In genomic region chr21:46150491-46151121, GRCh38 we compare ENCODE assay signal across 18 cellular contexts. TPM values are rescaled to one million over a fixed set of nuclear protein-coding genes. Genes with fewer than 3 reads are reported as not detected.
DNase-seq lines count a peak whose midpoint lies in the region; ATAC-seq and TF ChIP-seq lines count a peak whose summit lies in the region.
"Had no signal": no experiment of that assay in that cellular context is flagged by ENCODE, and none has a peak within 500 bp of the region (broad histone marks: within the 10 kb centered on the region; RNA-seq: fewer than 3 reads in every experiment).

No MANE protein-coding gene starts in this region.

- H3K9me3 ChIP-seq in transverse colon: no peaks in the 10 kb centered on the region
- H3K9me3 ChIP-seq: gastroesophageal sphincter had no signal

- ATAC-seq in activated naive CD8-positive, alpha-beta T cell treated with anti-CD3 and anti-CD28 coated beads, Interleukin-2, amount 10 ng/mL, durations not matched to agents 7 days and 5 days (ENCODE audit: low read depth): no peak
- ATAC-seq: activated T-cell treated with anti-CD3 and anti-CD28 coated beads, Interleukin-2, amount 50 U/mL, for 4 hours; gastroesophageal sphincter had no signal

- H3K4me3 ChIP-seq in dorsolateral prefrontal cortex (peak overlapping the region in 15 of 59 donors; percentile 1 to 56 (median 31)), transverse colon (no peak overlapping the region)
- H3K4me3 ChIP-seq: gastroesophageal sphincter had no signal

- no peaks in the 10 kb centered on the region for H3K4me1 Mint-ChIP-seq in activated naive CD8-positive, alpha-beta T cell treated with anti-CD3 and anti-CD28 coated beads, Interleukin-2, amount 10 ng/mL, durations not matched to agents 7 days and 5 days
- H3K4me1 Mint-ChIP-seq in activated naive CD8-positive, alpha-beta T cell treated with anti-CD3 and anti-CD28 coated beads for 36 hours: peaks cover 3% of the 10 kb centered on the region

- DNase-seq in activated naive CD8-positive, alpha-beta T cell treated with anti-CD3 and anti-CD28 coated beads, Interleukin-2, amount 10 ng/mL, durations not matched to agents 7 days and 5 days: peak; percentile 25
- no peak for DNase-seq in activated naive CD8-positive, alpha-beta T cell treated with anti-CD3 and anti-CD28 coated beads for 36 hours
- DNase-seq in dorsolateral prefrontal cortex (peak in 6 of 10 donors; percentile 29 to 53 (median 47)), mesenteric fat pad (ENCODE audit: low spot score) (peak; percentile 85), transverse colon (peak; percentile 6), foreskin melanocyte (no peak), COR-L47 (lab: John Stamatoyannopoulos, UW) (no peak), SW480 (ENCODE audit: low spot score) (no peak)
- DNase-seq: activated CD4-positive, alpha-beta T cell treated with anti-CD3 and anti-CD28 coated beads for 1 hour; GDM1; IMR-90; NCI-H1048; stimulated activated naive CD4-positive, alpha-beta T cell treated with Interleukin-2 at 50 U/mL for 16 hours had no signal

- TF ChIP-seq EP300 in transverse colon (IDR thresholded peaks at IDR 0.05; ENCODE audit: low read depth): no peak

- H3K27ac ChIP-seq in dorsolateral prefrontal cortex (peak overlapping the region in 30 of 59 donors; percentile 9 to 89 (median 54)), transverse colon (no peak overlapping the region)
- H3K27ac ChIP-seq: gastroesophageal sphincter had no signal

- TF ChIP-seq CTCF in dorsolateral prefrontal cortex (IDR thresholded peaks at IDR 0.05 in 54 of 56, conservative IDR thresholded peaks at IDR 0.05 in 2 of 56; ENCODE audit: low read depth in 1 of 56, partially characterized antibody in 56 of 56) (no peak), transverse colon (IDR thresholded peaks at IDR 0.05) (no peak)

- no peak overlapping the region for H3K27ac Mint-ChIP-seq in activated naive CD8-positive, alpha-beta T cell treated with anti-CD3 and anti-CD28 coated beads, Interleukin-2, amount 10 ng/mL, durations not matched to agents 7 days and 5 days
- no peak overlapping the region for H3K27ac Mint-ChIP-seq in activated naive CD8-positive, alpha-beta T cell treated with anti-CD3 and anti-CD28 coated beads for 36 hours
- H3K27ac Mint-ChIP-seq: mesothelial cell of epicardium had no signal

- no peak for TF ChIP-seq POLR2A in transverse colon (IDR thresholded peaks at IDR 0.05)

- intact Hi-C loops in dorsolateral prefrontal cortex (cut with DNase I) (no loop called here), transverse colon (cut with DNase I; ENCODE audit: low total_unique reads) (no loop called here)

- in situ Hi-C loops in transverse colon (cut with MboI; ENCODE audit: low pct_ligation_motif_present in 1 of 4, low pct_unique_long_range_greater_than_20kb in 1 of 4, low sequenced_read_pairs in 3 of 4): no loop called here

- no peaks in the 10 kb centered on the region for H3K27me3 Mint-ChIP-seq in activated naive CD8-positive, alpha-beta T cell treated with anti-CD3 and anti-CD28 coated beads, Interleukin-2, amount 10 ng/mL, durations not matched to agents 7 days and 5 days
- H3K27me3 Mint-ChIP-seq in activated naive CD8-positive, alpha-beta T cell treated with anti-CD3 and anti-CD28 coated beads for 36 hours: no peaks in the 10 kb centered on the region

- H3K27me3 ChIP-seq in dorsolateral prefrontal cortex (no peaks in the 10 kb centered on the region), transverse colon (no peaks in the 10 kb centered on the region)

- POLR2A ChIA-PET in activated naive CD8-positive, alpha-beta T cell treated with anti-CD3 and anti-CD28 coated beads, Interleukin-2, amount 10 ng/mL, durations not matched to agents 7 days and 5 days (lab: Charles Lee): no interaction called here

- no peak overlapping the region for H3K4me3 Mint-ChIP-seq in activated naive CD8-positive, alpha-beta T cell treated with anti-CD3 and anti-CD28 coated beads, Interleukin-2, amount 10 ng/mL, durations not matched to agents 7 days and 5 days
- no peak overlapping the region for H3K4me3 Mint-ChIP-seq in activated naive CD8-positive, alpha-beta T cell treated with anti-CD3 and anti-CD28 coated beads for 36 hours
- H3K4me3 Mint-ChIP-seq: activated T-cell treated with anti-CD3 and anti-CD28 coated beads, Interleukin-2, amount 50 U/mL, for 4 hours; mesothelial cell of epicardium had no signal

- H3K36me3 ChIP-seq in transverse colon: no peaks in the 10 kb centered on the region
- H3K36me3 ChIP-seq: gastroesophageal sphincter had no signal

- peaks cover 8 to 11% (median 11%) of the 10 kb centered on the region in 4 donors for H3K4me1 ChIP-seq in transverse colon

- 86% methylated on average over 24 of the region's 24 CpGs; no CpG with 5 or more reads in 1 of the 2 donors for WGBS in transverse colon (ENCODE audit: low coverage in 1 of 2), 2 donors

- H3K9me3 Mint-ChIP-seq in activated naive CD8-positive, alpha-beta T cell treated with anti-CD3 and anti-CD28 coated beads, Interleukin-2, amount 10 ng/mL, durations not matched to agents 7 days and 5 days: no peaks in the 10 kb centered on the region
- no peaks in the 10 kb centered on the region for H3K9me3 Mint-ChIP-seq in activated naive CD8-positive, alpha-beta T cell treated with anti-CD3 and anti-CD28 coated beads for 36 hours
- H3K9me3 Mint-ChIP-seq: activated T-cell treated with anti-CD3 and anti-CD28 coated beads, Interleukin-2, amount 50 U/mL, for 4 hours; mesothelial cell of epicardium had no signal

- no peaks in the 10 kb centered on the region for H3K36me3 Mint-ChIP-seq in activated naive CD8-positive, alpha-beta T cell treated with anti-CD3 and anti-CD28 coated beads, Interleukin-2, amount 10 ng/mL, durations not matched to agents 7 days and 5 days
- H3K36me3 Mint-ChIP-seq in activated naive CD8-positive, alpha-beta T cell treated with anti-CD3 and anti-CD28 coated beads for 36 hours: no peaks in the 10 kb centered on the region
- H3K36me3 Mint-ChIP-seq: mesothelial cell of epicardium had no signal

RNA-seq across cellular contexts. Expression of gene FTCD, which starts 4.8 kb away (rescaled TPM):
- total RNA-seq in activated naive CD8-positive, alpha-beta T cell treated with anti-CD3 and anti-CD28 coated beads, Interleukin-2, amount 10 ng/mL, durations not matched to agents 7 days and 5 days: 1 to 10 TPM in 1 of 2 experiments, under 1 TPM in 1; 0.65 to 1.3 TPM
- under 1 TPM in 1 of 2 experiments, not detected in 1; 0.43 TPM for total RNA-seq in activated naive CD8-positive, alpha-beta T cell treated with anti-CD3 and anti-CD28 coated beads for 36 hours
- total RNA-seq in dorsolateral prefrontal cortex (10 to 100 TPM in 104 of 120 experiments, 1 to 10 TPM in 16; 4.0 to 48.0 (median 20.5) TPM), mesenteric fat pad (0.32 TPM), transverse colon (not detected)
- total RNA-seq: IMR-90; omental fat pad; T-helper 1 cell treated with Interleukin-12 subunit alpha and Interleukin-12 subunit beta and Interleukin-4 antibody, amounts not matched to agents 30 ng/mL and 1 ng/mL, for 36 hours had no signal

RNA-seq across cellular contexts. Expression of gene SPATC1L, which starts 33.7 kb away (rescaled TPM):
- 1 to 10 TPM; 7.6 to 8.9 TPM for total RNA-seq in activated naive CD8-positive, alpha-beta T cell treated with anti-CD3 and anti-CD28 coated beads, Interleukin-2, amount 10 ng/mL, durations not matched to agents 7 days and 5 days
- 1 to 10 TPM; 6.3 to 6.9 TPM for total RNA-seq in activated naive CD8-positive, alpha-beta T cell treated with anti-CD3 and anti-CD28 coated beads for 36 hours
- 10 to 100 TPM in 116 of 120 experiments, 1 to 10 TPM in 4; 4.3 to 38.8 (median 21.8) TPM for total RNA-seq in dorsolateral prefrontal cortex
- 5.9 TPM for total RNA-seq in mesenteric fat pad
- total RNA-seq in transverse colon: 10 to 100 TPM in 1 of 4 donors, 1 to 10 TPM in 2, not detected in 1; 1.2 to 11.0 (median 8.5) TPM

RNA-seq across cellular contexts. Expression of gene COL6A2, which starts 52.7 kb away (rescaled TPM):
- total RNA-seq in activated naive CD8-positive, alpha-beta T cell treated with anti-CD3 and anti-CD28 coated beads, Interleukin-2, amount 10 ng/mL, durations not matched to agents 7 days and 5 days: 10 to 100 TPM; 23.8 to 23.9 TPM
- total RNA-seq in activated naive CD8-positive, alpha-beta T cell treated with anti-CD3 and anti-CD28 coated beads for 36 hours: 10 to 100 TPM; 16.0 to 16.5 TPM
- total RNA-seq in dorsolateral prefrontal cortex: 10 to 100 TPM in 83 of 120 experiments, 1 to 10 TPM in 37; 4.3 to 57.2 (median 12.6) TPM
- total RNA-seq in mesenteric fat pad: 735 TPM
- total RNA-seq in transverse colon: 100 to 1,000 TPM; 172 to 550 (median 346) TPM

Comparison
In these comparisons a context has a peak if more than half of its experiments do, and no peak if none do; other contexts are left out.
1. DNase-seq: peak in activated naive CD8-positive, alpha-beta T cell treated with anti-CD3 and anti-CD28 coated beads, Interleukin-2, amount 10 ng/mL, durations not matched to agents 7 days and 5 days (single experiment), dorsolateral prefrontal cortex (6 of 10), mesenteric fat pad (single experiment) and transverse colon (single experiment); none in activated naive CD8-positive, alpha-beta T cell treated with anti-CD3 and anti-CD28 coated beads for 36 hours (single experiment), foreskin melanocyte (single experiment), COR-L47 (single experiment) and SW480 (single experiment).
2. H3K27ac ChIP-seq: peak in dorsolateral prefrontal cortex (30 of 59); none in transverse colon (0 of 4).